In genomic region chr15:67792250-67792942, GRCh38 we compare ENCODE assay signal across 1 cellular context.
A peak's percentile ranks its signal among the peaks of the same experiment; 100 is the strongest.
TF ChIP-seq lines count a peak whose summit lies in the region.

No MANE protein-coding gene starts in this region.

TF ChIP-seq in HEK293, 187 proteins besides CTCF, POLR2A, EP300 and RAD21 (continued from another document and continues in another):
- TF ChIP-seq, protein P1, sequence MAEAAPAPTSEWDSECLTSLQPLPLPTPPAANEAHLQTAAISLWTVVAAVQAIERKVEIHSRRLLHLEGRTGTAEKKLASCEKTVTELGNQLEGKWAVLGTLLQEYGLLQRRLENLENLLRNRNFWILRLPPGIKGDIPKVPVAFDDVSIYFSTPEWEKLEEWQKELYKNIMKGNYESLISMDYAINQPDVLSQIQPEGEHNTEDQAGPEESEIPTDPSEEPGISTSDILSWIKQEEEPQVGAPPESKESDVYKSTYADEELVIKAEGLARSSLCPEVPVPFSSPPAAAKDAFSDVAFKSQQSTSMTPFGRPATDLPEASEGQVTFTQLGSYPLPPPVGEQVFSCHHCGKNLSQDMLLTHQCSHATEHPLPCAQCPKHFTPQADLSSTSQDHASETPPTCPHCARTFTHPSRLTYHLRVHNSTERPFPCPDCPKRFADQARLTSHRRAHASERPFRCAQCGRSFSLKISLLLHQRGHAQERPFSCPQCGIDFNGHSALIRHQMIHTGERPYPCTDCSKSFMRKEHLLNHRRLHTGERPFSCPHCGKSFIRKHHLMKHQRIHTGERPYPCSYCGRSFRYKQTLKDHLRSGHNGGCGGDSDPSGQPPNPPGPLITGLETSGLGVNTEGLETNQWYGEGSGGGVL (tag by site-specific recombination; IDR thresholded peaks at IDR 0.05) = peak; percentile 88
- TF ChIP-seq ZNF830 (tag by site-specific recombination; IDR thresholded peaks at IDR 0.05; ENCODE audit: low read depth) = no peak
- TF ChIP-seq ZNF654 (tag by site-specific recombination; IDR thresholded peaks at IDR 0.05; ENCODE audit: low read depth) = peak; percentile 31
- peak; percentile 89 for TF ChIP-seq ZNF146 (tag by site-specific recombination; IDR thresholded peaks at IDR 0.05)
- peak; percentile 84 for TF ChIP-seq ZNF449 (tag by site-specific recombination; IDR thresholded peaks at IDR 0.05)
- TF ChIP-seq, protein P2, sequence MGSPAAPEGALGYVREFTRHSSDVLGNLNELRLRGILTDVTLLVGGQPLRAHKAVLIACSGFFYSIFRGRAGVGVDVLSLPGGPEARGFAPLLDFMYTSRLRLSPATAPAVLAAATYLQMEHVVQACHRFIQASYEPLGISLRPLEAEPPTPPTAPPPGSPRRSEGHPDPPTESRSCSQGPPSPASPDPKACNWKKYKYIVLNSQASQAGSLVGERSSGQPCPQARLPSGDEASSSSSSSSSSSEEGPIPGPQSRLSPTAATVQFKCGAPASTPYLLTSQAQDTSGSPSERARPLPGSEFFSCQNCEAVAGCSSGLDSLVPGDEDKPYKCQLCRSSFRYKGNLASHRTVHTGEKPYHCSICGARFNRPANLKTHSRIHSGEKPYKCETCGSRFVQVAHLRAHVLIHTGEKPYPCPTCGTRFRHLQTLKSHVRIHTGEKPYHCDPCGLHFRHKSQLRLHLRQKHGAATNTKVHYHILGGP (tag by site-specific recombination; IDR thresholded peaks at IDR 0.05) = peak; percentile 85
- peak; percentile 94 for TF ChIP-seq BCL11B (tag by site-specific recombination; IDR thresholded peaks at IDR 0.05; ENCODE audit: low read depth)
- TF ChIP-seq ZNF266 (tag by site-specific recombination; IDR thresholded peaks at IDR 0.05; ENCODE audit: low read depth) = no peak
- TF ChIP-seq, protein P3, sequence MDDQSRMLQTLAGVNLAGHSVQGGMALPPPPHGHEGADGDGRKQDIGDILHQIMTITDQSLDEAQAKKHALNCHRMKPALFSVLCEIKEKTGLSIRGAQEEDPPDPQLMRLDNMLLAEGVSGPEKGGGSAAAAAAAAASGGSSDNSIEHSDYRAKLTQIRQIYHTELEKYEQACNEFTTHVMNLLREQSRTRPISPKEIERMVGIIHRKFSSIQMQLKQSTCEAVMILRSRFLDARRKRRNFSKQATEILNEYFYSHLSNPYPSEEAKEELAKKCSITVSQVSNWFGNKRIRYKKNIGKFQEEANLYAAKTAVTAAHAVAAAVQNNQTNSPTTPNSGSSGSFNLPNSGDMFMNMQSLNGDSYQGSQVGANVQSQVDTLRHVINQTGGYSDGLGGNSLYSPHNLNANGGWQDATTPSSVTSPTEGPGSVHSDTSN (CRISPR knock-in tag; IDR thresholded peaks at IDR 0.05) = no peak
- TF ChIP-seq ZNF155 (tag by site-specific recombination; IDR thresholded peaks at IDR 0.05) = no peak
- TF ChIP-seq ZBTB10 (tag by site-specific recombination; IDR thresholded peaks at IDR 0.05) = no peak
- TF ChIP-seq, protein P4, sequence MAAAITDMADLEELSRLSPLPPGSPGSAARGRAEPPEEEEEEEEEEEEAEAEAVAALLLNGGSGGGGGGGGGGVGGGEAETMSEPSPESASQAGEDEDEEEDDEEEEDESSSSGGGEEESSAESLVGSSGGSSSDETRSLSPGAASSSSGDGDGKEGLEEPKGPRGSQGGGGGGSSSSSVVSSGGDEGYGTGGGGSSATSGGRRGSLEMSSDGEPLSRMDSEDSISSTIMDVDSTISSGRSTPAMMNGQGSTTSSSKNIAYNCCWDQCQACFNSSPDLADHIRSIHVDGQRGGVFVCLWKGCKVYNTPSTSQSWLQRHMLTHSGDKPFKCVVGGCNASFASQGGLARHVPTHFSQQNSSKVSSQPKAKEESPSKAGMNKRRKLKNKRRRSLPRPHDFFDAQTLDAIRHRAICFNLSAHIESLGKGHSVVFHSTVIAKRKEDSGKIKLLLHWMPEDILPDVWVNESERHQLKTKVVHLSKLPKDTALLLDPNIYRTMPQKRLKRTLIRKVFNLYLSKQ (tag by site-specific recombination; IDR thresholded peaks at IDR 0.05; ENCODE audit: borderline replicate concordance) = no peak
- TF ChIP-seq ZNF138 (tag by site-specific recombination; IDR thresholded peaks at IDR 0.05; ENCODE audit: borderline replicate concordance) = no peak
- TF ChIP-seq ZNF248 (tag by site-specific recombination; IDR thresholded peaks at IDR 0.05) = no peak
- no peak for TF ChIP-seq ZNF426 (tag by site-specific recombination; IDR thresholded peaks at IDR 0.05)
- TF ChIP-seq ZBTB20 (tag by site-specific recombination; IDR thresholded peaks at IDR 0.05) = peak; percentile 30
- TF ChIP-seq ZNF548 (tag by site-specific recombination; IDR thresholded peaks at IDR 0.05) = no peak
- TF ChIP-seq KLF7 (tag by site-specific recombination; IDR thresholded peaks at IDR 0.05; ENCODE audit: borderline replicate concordance) = peak; percentile 77; the same call in 1 of the 2 replicates
- peak; percentile 72; the same call in 1 of the 2 replicates for TF ChIP-seq SALL2 (tag by site-specific recombination; IDR thresholded peaks at IDR 0.05; ENCODE audit: borderline replicate concordance)
- peak; percentile 99 for TF ChIP-seq ZBTB1 (tag by site-specific recombination; IDR thresholded peaks at IDR 0.05)
- TF ChIP-seq ZNF133 (tag by site-specific recombination; IDR thresholded peaks at IDR 0.05) = no peak
- TF ChIP-seq ZNF501 (tag by site-specific recombination; IDR thresholded peaks at IDR 0.05) = peak; percentile 99
- TF ChIP-seq HOXA7 (CRISPR knock-in tag; IDR thresholded peaks at IDR 0.05; ENCODE audit: borderline replicate concordance) = no peak
- TF ChIP-seq, protein P5, sequence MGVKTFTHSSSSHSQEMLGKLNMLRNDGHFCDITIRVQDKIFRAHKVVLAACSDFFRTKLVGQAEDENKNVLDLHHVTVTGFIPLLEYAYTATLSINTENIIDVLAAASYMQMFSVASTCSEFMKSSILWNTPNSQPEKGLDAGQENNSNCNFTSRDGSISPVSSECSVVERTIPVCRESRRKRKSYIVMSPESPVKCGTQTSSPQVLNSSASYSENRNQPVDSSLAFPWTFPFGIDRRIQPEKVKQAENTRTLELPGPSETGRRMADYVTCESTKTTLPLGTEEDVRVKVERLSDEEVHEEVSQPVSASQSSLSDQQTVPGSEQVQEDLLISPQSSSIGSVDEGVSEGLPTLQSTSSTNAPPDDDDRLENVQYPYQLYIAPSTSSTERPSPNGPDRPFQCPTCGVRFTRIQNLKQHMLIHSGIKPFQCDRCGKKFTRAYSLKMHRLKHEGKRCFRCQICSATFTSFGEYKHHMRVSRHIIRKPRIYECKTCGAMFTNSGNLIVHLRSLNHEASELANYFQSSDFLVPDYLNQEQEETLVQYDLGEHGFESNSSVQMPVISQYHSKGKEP (tag by site-specific recombination; IDR thresholded peaks at IDR 0.05) = peak; percentile 97
- no peak for TF ChIP-seq SETDB1 (IDR thresholded peaks at IDR 0.05; ENCODE audit: insufficient read length, low read length)
- TF ChIP-seq, protein P6, sequence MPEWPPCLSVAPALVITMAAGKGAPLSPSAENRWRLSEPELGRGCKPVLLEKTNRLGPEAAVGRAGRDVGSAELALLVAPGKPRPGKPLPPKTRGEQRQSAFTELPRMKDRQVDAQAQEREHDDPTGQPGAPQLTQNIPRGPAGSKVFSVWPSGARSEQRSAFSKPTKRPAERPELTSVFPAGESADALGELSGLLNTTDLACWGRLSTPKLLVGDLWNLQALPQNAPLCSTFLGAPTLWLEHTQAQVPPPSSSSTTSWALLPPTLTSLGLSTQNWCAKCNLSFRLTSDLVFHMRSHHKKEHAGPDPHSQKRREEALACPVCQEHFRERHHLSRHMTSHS (tag by site-specific recombination; IDR thresholded peaks at IDR 0.05) = peak; percentile 96
- TF ChIP-seq ZNF624 (tag by site-specific recombination; IDR thresholded peaks at IDR 0.05) = peak; percentile 28; the same call in 1 of the 2 replicates
- no peak for TF ChIP-seq ZNF112 (tag by site-specific recombination; IDR thresholded peaks at IDR 0.05)
- TF ChIP-seq SP7 (tag by site-specific recombination; IDR thresholded peaks at IDR 0.05) = peak; percentile 98
- no peak for TF ChIP-seq ZNF311 (tag by site-specific recombination; IDR thresholded peaks at IDR 0.05; ENCODE audit: borderline replicate concordance)
- TF ChIP-seq ZNF837 (tag by site-specific recombination; IDR thresholded peaks at IDR 0.05) = no peak
- no peak for TF ChIP-seq ZNF48 (tag by site-specific recombination; IDR thresholded peaks at IDR 0.05)
- peak; percentile 99 for TF ChIP-seq IKZF3 (tag by site-specific recombination; IDR thresholded peaks at IDR 0.05)
- no peak for TF ChIP-seq ZNF416 (tag by site-specific recombination; IDR thresholded peaks at IDR 0.05)
- TF ChIP-seq, protein P7, sequence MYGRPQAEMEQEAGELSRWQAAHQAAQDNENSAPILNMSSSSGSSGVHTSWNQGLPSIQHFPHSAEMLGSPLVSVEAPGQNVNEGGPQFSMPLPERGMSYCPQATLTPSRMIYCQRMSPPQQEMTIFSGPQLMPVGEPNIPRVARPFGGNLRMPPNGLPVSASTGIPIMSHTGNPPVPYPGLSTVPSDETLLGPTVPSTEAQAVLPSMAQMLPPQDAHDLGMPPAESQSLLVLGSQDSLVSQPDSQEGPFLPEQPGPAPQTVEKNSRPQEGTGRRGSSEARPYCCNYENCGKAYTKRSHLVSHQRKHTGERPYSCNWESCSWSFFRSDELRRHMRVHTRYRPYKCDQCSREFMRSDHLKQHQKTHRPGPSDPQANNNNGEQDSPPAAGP (tag by site-specific recombination; IDR thresholded peaks at IDR 0.05) = peak; percentile 96
- no peak for TF ChIP-seq ZNF132 (tag by site-specific recombination; IDR thresholded peaks at IDR 0.05; ENCODE audit: borderline replicate concordance)
- TF ChIP-seq ZNF404 (tag by site-specific recombination; IDR thresholded peaks at IDR 0.05) = no peak
- no peak for TF ChIP-seq ZBTB7A (tag by site-specific recombination; IDR thresholded peaks at IDR 0.05; ENCODE audit: low read depth)
- no peak for TF ChIP-seq GLI4 (tag by site-specific recombination; IDR thresholded peaks at IDR 0.05)
- peak; percentile 87; the same call in 1 of the 2 replicates for TF ChIP-seq ZNF792 (tag by site-specific recombination; IDR thresholded peaks at IDR 0.05)
- TF ChIP-seq, protein P8, sequence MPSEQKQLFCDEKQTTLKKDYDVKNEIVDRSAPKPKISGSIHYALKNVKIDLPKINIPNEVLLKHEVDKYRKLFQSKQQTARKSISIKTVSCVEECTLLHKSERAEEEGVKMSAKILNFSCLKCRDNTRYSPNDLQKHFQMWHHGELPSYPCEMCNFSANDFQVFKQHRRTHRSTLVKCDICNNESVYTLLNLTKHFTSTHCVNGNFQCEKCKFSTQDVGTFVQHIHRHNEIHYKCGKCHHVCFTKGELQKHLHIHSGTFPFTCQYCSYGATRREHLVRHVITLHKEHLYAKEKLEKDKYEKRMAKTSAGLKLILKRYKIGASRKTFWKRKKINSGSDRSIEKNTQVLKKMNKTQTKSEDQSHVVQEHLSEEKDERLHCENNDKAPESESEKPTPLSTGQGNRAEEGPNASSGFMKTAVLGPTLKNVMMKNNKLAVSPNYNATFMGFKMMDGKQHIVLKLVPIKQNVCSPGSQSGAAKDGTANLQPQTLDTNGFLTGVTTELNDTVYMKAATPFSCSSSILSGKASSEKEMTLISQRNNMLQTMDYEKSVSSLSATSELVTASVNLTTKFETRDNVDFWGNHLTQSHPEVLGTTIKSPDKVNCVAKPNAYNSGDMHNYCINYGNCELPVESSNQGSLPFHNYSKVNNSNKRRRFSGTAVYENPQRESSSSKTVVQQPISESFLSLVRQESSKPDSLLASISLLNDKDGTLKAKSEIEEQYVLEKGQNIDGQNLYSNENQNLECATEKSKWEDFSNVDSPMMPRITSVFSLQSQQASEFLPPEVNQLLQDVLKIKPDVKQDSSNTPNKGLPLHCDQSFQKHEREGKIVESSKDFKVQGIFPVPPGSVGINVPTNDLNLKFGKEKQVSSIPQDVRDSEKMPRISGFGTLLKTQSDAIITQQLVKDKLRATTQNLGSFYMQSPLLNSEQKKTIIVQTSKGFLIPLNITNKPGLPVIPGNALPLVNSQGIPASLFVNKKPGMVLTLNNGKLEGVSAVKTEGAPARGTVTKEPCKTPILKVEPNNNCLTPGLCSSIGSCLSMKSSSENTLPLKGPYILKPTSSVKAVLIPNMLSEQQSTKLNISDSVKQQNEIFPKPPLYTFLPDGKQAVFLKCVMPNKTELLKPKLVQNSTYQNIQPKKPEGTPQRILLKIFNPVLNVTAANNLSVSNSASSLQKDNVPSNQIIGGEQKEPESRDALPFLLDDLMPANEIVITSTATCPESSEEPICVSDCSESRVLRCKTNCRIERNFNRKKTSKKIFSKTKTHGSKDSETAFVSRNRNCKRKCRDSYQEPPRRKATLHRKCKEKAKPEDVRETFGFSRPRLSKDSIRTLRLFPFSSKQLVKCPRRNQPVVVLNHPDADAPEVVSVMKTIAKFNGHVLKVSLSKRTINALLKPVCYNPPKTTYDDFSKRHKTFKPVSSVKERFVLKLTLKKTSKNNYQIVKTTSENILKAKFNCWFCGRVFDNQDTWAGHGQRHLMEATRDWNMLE (tag by site-specific recombination; conservative IDR thresholded peaks at IDR 0.05; ENCODE audit: low read depth) = peak; percentile 81
- 0 out of 2 replicates have a peak, but pooled peaks have one; percentile 78 for TF ChIP-seq HOXC10 (CRISPR knock-in tag; IDR thresholded peaks at IDR 0.05)
- TF ChIP-seq ZNF76 (tag by site-specific recombination; IDR thresholded peaks at IDR 0.05; ENCODE audit: borderline replicate concordance, low read depth) = peak; percentile 79; the same call in 1 of the 2 replicates
- TF ChIP-seq ZSCAN30 (tag by site-specific recombination; IDR thresholded peaks at IDR 0.05) = peak; percentile 99
- no peak for TF ChIP-seq ZNF274 (IDR thresholded peaks at IDR 0.05; ENCODE audit: low read length)
- TF ChIP-seq ZNF274 (tag by site-specific recombination; IDR thresholded peaks at IDR 0.05; ENCODE audit: borderline replicate concordance) = no peak
